Comparison of ENCODE assay signal across 1 cellular context in the genomic region with DNA sequence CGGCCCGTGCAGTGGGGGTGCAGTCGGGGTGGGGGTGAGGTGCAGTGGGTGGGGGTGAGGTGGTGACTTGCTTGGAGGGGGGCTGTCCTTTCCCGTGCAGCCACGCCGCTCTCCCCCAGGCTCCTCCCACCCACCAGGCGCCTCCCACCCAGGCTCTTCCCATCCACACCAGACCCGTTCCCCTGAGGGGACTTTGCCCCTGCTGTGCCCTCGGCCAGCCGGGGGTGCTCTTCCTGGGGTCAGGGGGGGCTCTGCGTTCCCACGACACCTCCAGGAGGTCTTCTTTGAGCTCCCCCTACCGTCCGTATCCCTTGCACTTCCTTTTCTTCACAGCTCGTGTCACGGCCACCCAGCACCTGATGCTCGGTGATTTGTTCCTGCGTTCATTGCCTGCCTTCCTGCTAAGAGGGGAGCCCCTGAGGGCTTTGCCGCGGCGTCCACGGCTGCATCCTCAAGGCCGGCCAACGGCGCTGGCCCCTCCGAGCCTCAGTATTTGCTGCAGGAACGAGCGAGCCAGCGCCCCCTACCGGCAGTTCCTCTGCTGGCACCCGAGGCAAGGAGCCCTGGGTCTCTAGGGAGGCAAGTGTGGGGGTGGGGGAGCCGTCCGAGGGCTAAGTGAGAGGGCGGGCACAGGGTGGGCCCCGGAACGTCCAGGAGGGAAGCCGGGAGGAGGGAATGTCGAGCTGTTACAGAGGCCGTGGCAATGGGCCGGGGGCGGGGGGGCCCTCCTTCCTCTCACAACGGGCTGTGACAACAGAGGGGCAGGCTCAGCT.
A peak's percentile ranks its signal among the peaks of the same experiment; 100 is the strongest.
TF ChIP-seq lines count a peak whose summit lies in the region.

No MANE protein-coding gene starts in this region.

TF ChIP-seq in HEK293, 187 proteins besides CTCF, POLR2A, EP300 and RAD21 (continued from another document):
- TF ChIP-seq KLF8 (tag by site-specific recombination; IDR thresholded peaks at IDR 0.05) (0 out of 2 replicates have a peak, but pooled peaks have one; percentile 13), ZNF660 (tag by site-specific recombination; IDR thresholded peaks at IDR 0.05) (0 out of 2 replicates have a peak, but pooled peaks have one; percentile 46), GLIS1 (tag by site-specific recombination; IDR thresholded peaks at IDR 0.05) (peak; percentile 85), ZNF701 (tag by site-specific recombination; IDR thresholded peaks at IDR 0.05) (no peak), ZNF510 (tag by site-specific recombination; IDR thresholded peaks at IDR 0.05; ENCODE audit: insufficient replicate concordance) (no peak), ZNF544 (tag by site-specific recombination; IDR thresholded peaks at IDR 0.05) (no peak), ZNF623 (tag by site-specific recombination; IDR thresholded peaks at IDR 0.05) (no peak), ZBTB20 (tag by site-specific recombination; IDR thresholded peaks at IDR 0.05) (peak; percentile 42; the same call in 1 of the 2 replicates), SP3 (tag by site-specific recombination; IDR thresholded peaks at IDR 0.05) (peak; percentile 61; the same call in 1 of the 2 replicates), ZNF18 (tag by site-specific recombination; IDR thresholded peaks at IDR 0.05) (no peak), ZNF707 (tag by site-specific recombination; IDR thresholded peaks at IDR 0.05) (no peak), SP2 (tag by site-specific recombination; IDR thresholded peaks at IDR 0.05) (peak; percentile 63), OSR2 (tag by site-specific recombination; IDR thresholded peaks at IDR 0.05) (no peak), ZBTB17 (tag by site-specific recombination; IDR thresholded peaks at IDR 0.05) (peak; percentile 42), ZNF394 (tag by site-specific recombination; IDR thresholded peaks at IDR 0.05; ENCODE audit: borderline replicate concordance) (no peak), ZNF48 (tag by site-specific recombination; IDR thresholded peaks at IDR 0.05) (no peak), ZBTB8A (tag by site-specific recombination; IDR thresholded peaks at IDR 0.05) (no peak), ZNF23 (tag by site-specific recombination; IDR thresholded peaks at IDR 0.05; ENCODE audit: borderline replicate concordance) (no peak), ZNF529 (tag by site-specific recombination; IDR thresholded peaks at IDR 0.05; ENCODE audit: insufficient replicate concordance) (no peak), ZSCAN23 (tag by site-specific recombination; IDR thresholded peaks at IDR 0.05) (no peak), ZIC2 (tag by site-specific recombination; IDR thresholded peaks at IDR 0.05) (peak; percentile 88), ZNF600 (tag by site-specific recombination; IDR thresholded peaks at IDR 0.05) (0 out of 2 replicates have a peak, but pooled peaks have one; percentile 1), ZNF830 (tag by site-specific recombination; IDR thresholded peaks at IDR 0.05; ENCODE audit: low read depth) (no peak), GLIS2 (tag by site-specific recombination; IDR thresholded peaks at IDR 0.05) (peak; percentile 74), HOXA7 (CRISPR knock-in tag; IDR thresholded peaks at IDR 0.05; ENCODE audit: borderline replicate concordance) (no peak), KLF17 (tag by site-specific recombination; IDR thresholded peaks at IDR 0.05) (peak; percentile 71; the same call in 1 of the 2 replicates), ZNF423 (tag by site-specific recombination; IDR thresholded peaks at IDR 0.05) (peak; percentile 81), PBX3 (CRISPR knock-in tag; IDR thresholded peaks at IDR 0.05) (no peak), ZNF670 (tag by site-specific recombination; IDR thresholded peaks at IDR 0.05; ENCODE audit: low read depth) (no peak), ZNF335 (tag by site-specific recombination; conservative IDR thresholded peaks at IDR 0.05) (peak; percentile 89), ZFP37 (tag by site-specific recombination; IDR thresholded peaks at IDR 0.05) (no peak), RBAK (tag by site-specific recombination; IDR thresholded peaks at IDR 0.05) (no peak), ZBTB1 (tag by site-specific recombination; IDR thresholded peaks at IDR 0.05) (no peak), HOXC10 (CRISPR knock-in tag; IDR thresholded peaks at IDR 0.05) (0 out of 2 replicates have a peak, but pooled peaks have one; percentile 73), YY2 (tag by site-specific recombination; IDR thresholded peaks at IDR 0.05) (no peak), INSM2 (tag by site-specific recombination; IDR thresholded peaks at IDR 0.05) (no peak), ZFP41 (tag by site-specific recombination; IDR thresholded peaks at IDR 0.05; ENCODE audit: borderline replicate concordance) (no peak), ZNF155 (tag by site-specific recombination; IDR thresholded peaks at IDR 0.05) (no peak), ZNF266 (tag by site-specific recombination; IDR thresholded peaks at IDR 0.05; ENCODE audit: low read depth) (no peak), ZBTB44 (tag by site-specific recombination; IDR thresholded peaks at IDR 0.05) (no peak), GLI4 (tag by site-specific recombination; IDR thresholded peaks at IDR 0.05) (0 out of 2 replicates have a peak, but pooled peaks have one; percentile 73), ZNF202 (tag by site-specific recombination; IDR thresholded peaks at IDR 0.05; ENCODE audit: borderline replicate concordance) (no peak), ZNF692 (tag by site-specific recombination; IDR thresholded peaks at IDR 0.05) (peak; percentile 97), ZNF2 (tag by site-specific recombination; IDR thresholded peaks at IDR 0.05) (peak; percentile 41; the same call in 1 of the 2 replicates), ZEB2 (tag by site-specific recombination; IDR thresholded peaks at IDR 0.05) (no peak)
- TF ChIP-seq, protein P1, sequence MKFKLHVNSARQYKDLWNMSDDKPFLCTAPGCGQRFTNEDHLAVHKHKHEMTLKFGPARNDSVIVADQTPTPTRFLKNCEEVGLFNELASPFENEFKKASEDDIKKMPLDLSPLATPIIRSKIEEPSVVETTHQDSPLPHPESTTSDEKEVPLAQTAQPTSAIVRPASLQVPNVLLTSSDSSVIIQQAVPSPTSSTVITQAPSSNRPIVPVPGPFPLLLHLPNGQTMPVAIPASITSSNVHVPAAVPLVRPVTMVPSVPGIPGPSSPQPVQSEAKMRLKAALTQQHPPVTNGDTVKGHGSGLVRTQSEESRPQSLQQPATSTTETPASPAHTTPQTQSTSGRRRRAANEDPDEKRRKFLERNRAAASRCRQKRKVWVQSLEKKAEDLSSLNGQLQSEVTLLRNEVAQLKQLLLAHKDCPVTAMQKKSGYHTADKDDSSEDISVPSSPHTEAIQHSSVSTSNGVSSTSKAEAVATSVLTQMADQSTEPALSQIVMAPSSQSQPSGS (tag by site-specific recombination; IDR thresholded peaks at IDR 0.05; ENCODE audit: low read depth) = no peak
- TF ChIP-seq, protein P2, sequence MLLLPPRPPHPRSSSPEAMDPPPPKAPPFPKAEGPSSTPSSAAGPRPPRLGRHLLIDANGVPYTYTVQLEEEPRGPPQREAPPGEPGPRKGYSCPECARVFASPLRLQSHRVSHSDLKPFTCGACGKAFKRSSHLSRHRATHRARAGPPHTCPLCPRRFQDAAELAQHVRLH (tag by site-specific recombination; IDR thresholded peaks at IDR 0.05) = peak; percentile 43
- TF ChIP-seq, protein P3, sequence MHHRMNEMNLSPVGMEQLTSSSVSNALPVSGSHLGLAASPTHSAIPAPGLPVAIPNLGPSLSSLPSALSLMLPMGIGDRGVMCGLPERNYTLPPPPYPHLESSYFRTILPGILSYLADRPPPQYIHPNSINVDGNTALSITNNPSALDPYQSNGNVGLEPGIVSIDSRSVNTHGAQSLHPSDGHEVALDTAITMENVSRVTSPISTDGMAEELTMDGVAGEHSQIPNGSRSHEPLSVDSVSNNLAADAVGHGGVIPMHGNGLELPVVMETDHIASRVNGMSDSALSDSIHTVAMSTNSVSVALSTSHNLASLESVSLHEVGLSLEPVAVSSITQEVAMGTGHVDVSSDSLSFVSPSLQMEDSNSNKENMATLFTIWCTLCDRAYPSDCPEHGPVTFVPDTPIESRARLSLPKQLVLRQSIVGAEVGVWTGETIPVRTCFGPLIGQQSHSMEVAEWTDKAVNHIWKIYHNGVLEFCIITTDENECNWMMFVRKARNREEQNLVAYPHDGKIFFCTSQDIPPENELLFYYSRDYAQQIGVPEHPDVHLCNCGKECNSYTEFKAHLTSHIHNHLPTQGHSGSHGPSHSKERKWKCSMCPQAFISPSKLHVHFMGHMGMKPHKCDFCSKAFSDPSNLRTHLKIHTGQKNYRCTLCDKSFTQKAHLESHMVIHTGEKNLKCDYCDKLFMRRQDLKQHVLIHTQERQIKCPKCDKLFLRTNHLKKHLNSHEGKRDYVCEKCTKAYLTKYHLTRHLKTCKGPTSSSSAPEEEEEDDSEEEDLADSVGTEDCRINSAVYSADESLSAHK (tag by site-specific recombination; IDR thresholded peaks at IDR 0.05) = no peak; the same call in 1 of the 2 replicates
